In genomic region chr1:225517221-225517620, GRCh38 we compare ENCODE assay signal across 19 cellular contexts.
"Had no signal": no experiment of that assay in that cellular context is flagged by ENCODE, and none has a peak within 500 bp of the region (broad histone marks: within the 10 kb centered on the region; RNA-seq: fewer than 3 reads in every experiment).

No MANE protein-coding gene starts in this region.

- H3K36me3 Mint-ChIP-seq: activated naive CD4-positive, alpha-beta T cell treated with anti-CD3 and anti-CD28 coated beads, Interleukin-2, amount 50 U/mL, for 24 hours had no signal

- DNase-seq: activated CD4-positive, alpha-beta T cell treated with anti-CD3 and anti-CD28 coated beads, Interleukin-2, amount 10 ng/mL, durations not matched to agents 7 days and 5 days; activated gamma-delta T cell; erythroblast; ovary; right lobe of liver; SK-N-SH; small intestine; stimulated activated CD4-positive, alpha-beta T cell treated with anti-CD3 and anti-CD28 coated beads, Interleukin-15, amount 100 ng/mL, for 24 hours; stimulated activated CD4-positive, alpha-beta T cell treated with anti-CD3 and anti-CD28 coated beads, Interleukin-2, amount 100 ng/mL, for 48 hours; stimulated activated naive CD8-positive, alpha-beta T cell treated with anti-CD3 and anti-CD28 coated beads, Interleukin-15, amount 100 ng/mL, for 72 hours; T-helper 1 cell; T-helper 9 cell; testis had no signal

- H3K4me2 ChIP-seq: SK-N-SH had no signal

- H3K4me1 ChIP-seq: left lung, right lobe of liver, testis had no signal

- H3K36me3 ChIP-seq: left lung, ovary, right lobe of liver had no signal

- ATAC-seq: activated CD4-positive, CD25-positive, alpha-beta regulatory T cell treated with anti-CD3 and anti-CD28 coated beads, Interleukin-2, amount 50 U/mL, for 24 hours; right lobe of liver; stimulated activated naive CD8-positive, alpha-beta T cell treated with anti-CD3 and anti-CD28 coated beads, Interleukin-15, amount 100 ng/mL, for 72 hours had no signal

- H3K4me3 Mint-ChIP-seq: activated CD4-positive, alpha-beta T cell treated with anti-CD3 and anti-CD28 coated beads, Interleukin-2, amount 10 ng/mL, durations not matched to agents 7 days and 5 days; activated naive CD4-positive, alpha-beta T cell treated with anti-CD3 and anti-CD28 coated beads, Interleukin-2, amount 50 U/mL, for 24 hours; mesothelial cell of epicardium; neural crest cell; stimulated activated naive CD8-positive, alpha-beta T cell treated with anti-CD3 and anti-CD28 coated beads, Interleukin-15, amount 100 ng/mL, for 72 hours had no signal

- H3K4me3 ChIP-seq: left lung, ovary, right lobe of liver, testis had no signal

- H3K9me3 ChIP-seq: left lung, ovary, right lobe of liver, SK-N-SH, testis had no signal

- H3K27ac Mint-ChIP-seq: activated CD4-positive, alpha-beta T cell treated with anti-CD3 and anti-CD28 coated beads, Interleukin-2, amount 10 ng/mL, durations not matched to agents 7 days and 5 days; activated naive CD4-positive, alpha-beta T cell treated with anti-CD3 and anti-CD28 coated beads, Interleukin-2, amount 50 U/mL, for 24 hours; mesothelial cell of epicardium; stimulated activated naive CD8-positive, alpha-beta T cell treated with anti-CD3 and anti-CD28 coated beads, Interleukin-15, amount 100 ng/mL, for 72 hours had no signal

- H3K9ac ChIP-seq: SK-N-SH had no signal

- H3K9me3 Mint-ChIP-seq: activated CD4-positive, alpha-beta T cell treated with anti-CD3 and anti-CD28 coated beads, Interleukin-2, amount 10 ng/mL, durations not matched to agents 7 days and 5 days; activated naive CD4-positive, alpha-beta T cell treated with anti-CD3 and anti-CD28 coated beads, Interleukin-2, amount 50 U/mL, for 24 hours; mesothelial cell of epicardium; neural crest cell; stimulated activated naive CD8-positive, alpha-beta T cell treated with anti-CD3 and anti-CD28 coated beads, Interleukin-15, amount 100 ng/mL, for 72 hours had no signal

- H3K4me1 Mint-ChIP-seq: activated CD4-positive, alpha-beta T cell treated with anti-CD3 and anti-CD28 coated beads, Interleukin-2, amount 10 ng/mL, durations not matched to agents 7 days and 5 days; activated naive CD4-positive, alpha-beta T cell treated with anti-CD3 and anti-CD28 coated beads, Interleukin-2, amount 50 U/mL, for 24 hours; stimulated activated naive CD8-positive, alpha-beta T cell treated with anti-CD3 and anti-CD28 coated beads, Interleukin-15, amount 100 ng/mL, for 72 hours had no signal

- H3K27ac ChIP-seq: left lung, ovary, right lobe of liver, testis had no signal

- H3K27me3 ChIP-seq: left lung, ovary, right lobe of liver, testis had no signal

- H3K27me3 Mint-ChIP-seq: stimulated activated naive CD8-positive, alpha-beta T cell treated with anti-CD3 and anti-CD28 coated beads, Interleukin-15, amount 100 ng/mL, for 72 hours had no signal

- FAIRE-seq: keratinocyte, small intestine had no signal
